ENCODE assay signal across 11 cellular contexts in the genomic region with DNA sequence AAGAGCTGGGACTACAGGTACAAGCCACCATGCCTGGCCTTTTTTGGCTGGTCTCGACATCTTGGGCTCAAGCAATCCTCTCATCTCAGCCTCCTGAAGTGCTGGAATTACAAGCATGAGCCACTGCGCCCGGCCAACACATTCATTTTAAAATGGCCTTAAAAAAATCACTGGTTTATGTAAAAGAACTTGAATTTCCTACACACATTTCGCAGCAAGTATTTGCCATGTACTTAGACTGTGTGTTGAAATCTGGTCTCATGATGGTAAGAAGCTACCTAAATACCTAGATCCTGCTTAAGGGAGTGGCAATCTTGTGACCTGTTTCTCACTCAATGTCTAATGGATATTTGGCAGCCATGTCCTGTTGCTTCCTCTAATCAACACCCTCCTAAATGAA. TPM values are rescaled to one million over a fixed set of nuclear protein-coding genes. Genes with fewer than 3 reads are reported as not detected.
DNase-seq lines count a peak whose midpoint lies in the region; ATAC-seq, FAIRE-seq and TF ChIP-seq lines count a peak whose summit lies in the region.
"Had no signal": no experiment of that assay in that cellular context is flagged by ENCODE, and none has a peak within 500 bp of the region (broad histone marks: within the 10 kb centered on the region; RNA-seq: fewer than 3 reads in every experiment).

No MANE protein-coding gene starts in this region.

- H3K4me3 ChIP-seq in bronchial epithelial cell (ENCODE audit: low read depth, low read length) (no peak overlapping the region), lower lobe of right lung (no peak overlapping the region)

- H3K27me3 ChIP-seq in bronchial epithelial cell (ENCODE audit: control insufficient read depth, insufficient read depth, low read length) (no peaks in the 10 kb centered on the region), lower lobe of right lung (ENCODE audit: low read depth) (no peaks in the 10 kb centered on the region)

- CTCF ChIA-PET in activated naive CD4-positive, alpha-beta T cell treated with anti-CD3 and anti-CD28 coated beads, Interleukin-2, amount 10 ng/mL, durations not matched to agents 7 days and 5 days (lab: Charles Lee) = interaction anchor here (0.7 to 1.8 kb wide), 5 partner anchors 10 to 230 kb away, joined by 3 to 4 read pairs (median 3); no protein-coding TSS in a partner anchor

- peaks cover 6% of the 10 kb centered on the region for H3K36me3 ChIP-seq in bronchial epithelial cell (ENCODE audit: control insufficient read depth, insufficient read depth, low read length)
- peaks cover 27% of the 10 kb centered on the region for H3K36me3 ChIP-seq in lower lobe of right lung

- H3K9me3 ChIP-seq in lower lobe of right lung = no peaks in the 10 kb centered on the region

- H3K27ac Mint-ChIP-seq in activated naive CD4-positive, alpha-beta T cell treated with anti-CD3 and anti-CD28 coated beads, Interleukin-2, amount 10 ng/mL, durations not matched to agents 7 days and 5 days = peak overlapping the region; percentile 96
- H3K27ac Mint-ChIP-seq in type B pancreatic cell = peak overlapping the region; percentile 41
- H3K27ac Mint-ChIP-seq in HFFc6 = no peak overlapping the region; the same call in 1 of the 2 replicates

- H3K27me3 Mint-ChIP-seq in activated naive CD4-positive, alpha-beta T cell treated with anti-CD3 and anti-CD28 coated beads, Interleukin-2, amount 10 ng/mL, durations not matched to agents 7 days and 5 days = no peaks in the 10 kb centered on the region
- H3K27me3 Mint-ChIP-seq in type B pancreatic cell = no peaks in the 10 kb centered on the region
- peaks cover 2% of the 10 kb centered on the region; the same call in 1 of the 2 replicates for H3K27me3 Mint-ChIP-seq in HFFc6 (ENCODE audit: insufficient read depth)

- TF ChIP-seq CTCF in bronchial epithelial cell (IDR thresholded peaks at IDR 0.05; ENCODE audit: insufficient read depth, low read length, severe bottlenecking) (no peak), lower lobe of right lung (IDR thresholded peaks at IDR 0.05) (no peak), type B pancreatic cell (conservative IDR thresholded peaks at IDR 0.05) (no peak), HFFc6 (IDR thresholded peaks at IDR 0.05) (no peak)

- H3K27ac ChIP-seq in lower lobe of right lung = peak overlapping the region; percentile 80

- no peak for DNase-seq in activated naive CD4-positive, alpha-beta T cell treated with anti-CD3 and anti-CD28 coated beads, Interleukin-2, amount 10 ng/mL, durations not matched to agents 7 days and 5 days
- DNase-seq in activated naive CD4-positive, alpha-beta T cell (lab: John Stamatoyannopoulos, UW) = no peak
- DNase-seq in bronchial epithelial cell (ENCODE audit: low read depth) (peak; percentile 17), lower lobe of right lung (peak; percentile 45), type B pancreatic cell (ENCODE audit: extremely low spot score, unreplicated experiment) (no peak), DMS153 (lab: John Stamatoyannopoulos, UW) (no peak), HFFc6 (no peak)
- DNase-seq: activated T-cell treated with anti-CD3 and anti-CD28 coated beads for 4 hours, NCI-H1930, occipital lobe had no signal

- intact Hi-C loops in lower lobe of right lung (cut with DNase I) = no loop called here

- FAIRE-seq in bronchial epithelial cell (lab: Jason Lieb, UNC) = no peak

- no peak overlapping the region for H3K4me3 Mint-ChIP-seq in activated naive CD4-positive, alpha-beta T cell treated with anti-CD3 and anti-CD28 coated beads, Interleukin-2, amount 10 ng/mL, durations not matched to agents 7 days and 5 days
- no peak overlapping the region for H3K4me3 Mint-ChIP-seq in type B pancreatic cell
- no peak overlapping the region; the same call in 1 of the 2 replicates for H3K4me3 Mint-ChIP-seq in HFFc6

- peak; percentile 46 to 62 for ATAC-seq in lower lobe of right lung
- ATAC-seq in HG02973 (IDR thresholded peaks at IDR 0.05; ENCODE audit: unreplicated experiment) = no peak

- H3K9me3 Mint-ChIP-seq in activated naive CD4-positive, alpha-beta T cell treated with anti-CD3 and anti-CD28 coated beads, Interleukin-2, amount 10 ng/mL, durations not matched to agents 7 days and 5 days = no peaks in the 10 kb centered on the region
- H3K9me3 Mint-ChIP-seq in type B pancreatic cell (no peaks in the 10 kb centered on the region), HFFc6 (no peaks in the 10 kb centered on the region)

- peaks cover 63% of the 10 kb centered on the region for H3K4me1 Mint-ChIP-seq in activated naive CD4-positive, alpha-beta T cell treated with anti-CD3 and anti-CD28 coated beads, Interleukin-2, amount 10 ng/mL, durations not matched to agents 7 days and 5 days
- H3K4me1 Mint-ChIP-seq in type B pancreatic cell (ENCODE audit: unreplicated experiment) (peaks cover 25% of the 10 kb centered on the region), HFFc6 (ENCODE audit: low read depth) (peaks cover 35% of the 10 kb centered on the region)

- peaks cover 45% of the 10 kb centered on the region for H3K36me3 Mint-ChIP-seq in activated naive CD4-positive, alpha-beta T cell treated with anti-CD3 and anti-CD28 coated beads, Interleukin-2, amount 10 ng/mL, durations not matched to agents 7 days and 5 days
- H3K36me3 Mint-ChIP-seq in type B pancreatic cell (peaks cover 23% of the 10 kb centered on the region), HFFc6 (ENCODE audit: low read depth) (peaks cover 31% of the 10 kb centered on the region)

- peaks cover 30% of the 10 kb centered on the region for H3K4me1 ChIP-seq in lower lobe of right lung

RNA-seq across cellular contexts. Expression of a gene that starts 8.5 kb away (rescaled TPM):
- total RNA-seq in bronchial epithelial cell = 35.5 and 44.8 TPM in 2 replicates
- 110 TPM for total RNA-seq in lower lobe of right lung
- total RNA-seq in type B pancreatic cell (ENCODE audit: low replicate concordance) = 18.8 and 30.3 TPM in 2 replicates
- total RNA-seq in HFFc6 (2021; fragmentation: NEBNext Ultra II Directional; extraction: Animal tissue kit (Norgen Biotek cat#: 25700)) = 10 to 100 TPM in 4 of 6 experiments, 1 to 10 TPM in 2; 7.7 to 15.3 (median 10.9) TPM

RNA-seq across cellular contexts. Expression of a gene that starts 50.1 kb away (rescaled TPM):
- total RNA-seq in bronchial epithelial cell = 18.8 and 21.6 TPM in 2 replicates
- 58.6 TPM for total RNA-seq in lower lobe of right lung
- 53.4 and 58.6 TPM in 2 replicates for total RNA-seq in type B pancreatic cell (ENCODE audit: low replicate concordance)
- 10 to 100 TPM; 43.6 to 50.3 (median 46.2) TPM for total RNA-seq in HFFc6 (2021; fragmentation: NEBNext Ultra II Directional; extraction: Animal tissue kit (Norgen Biotek cat#: 25700))

Comparison
In these comparisons a context has a peak if more than half of its experiments do, and no peak if none do; other contexts are left out.
1. DNase-seq: peak in bronchial epithelial cell (single experiment) and lower lobe of right lung (single experiment); none in activated naive CD4-positive, alpha-beta T cell treated with anti-CD3 and anti-CD28 coated beads, Interleukin-2, amount 10 ng/mL, durations not matched to agents 7 days and 5 days (single experiment), activated naive CD4-positive, alpha-beta T cell (0 of 4), type B pancreatic cell (single experiment), DMS153 (single experiment) and HFFc6 (single experiment).